In genomic region chr5:140595538-140595937, GRCh38 we compare ENCODE assay signal across 8 cellular contexts.
DNase-seq lines count a peak whose midpoint lies in the region; ATAC-seq lines count a peak whose summit lies in the region.
"Had no signal": no experiment of that assay in that cellular context is flagged by ENCODE, and none has a peak within 500 bp of the region (broad histone marks: within the 10 kb centered on the region; RNA-seq: fewer than 3 reads in every experiment).

No MANE protein-coding gene starts in this region.

- peak overlapping the region in 6 of 11 experiments; percentile 51 to 96 (median 78); a peak in 13 of 22 replicates for H3K9ac ChIP-seq in BLaER1 treated with 17β-estradiol and CSF1 and Interleukin-3, amounts not matched to agents 10 nM and 100 nM

- peaks cover 0 to 15% (median 0%) of the 10 kb centered on the region in 11 experiments; a peak in 2 of 22 replicates for H3K9me3 ChIP-seq in BLaER1 treated with 17β-estradiol and CSF1 and Interleukin-3, amounts not matched to agents 10 nM and 100 nM (replicated peaks in 1 of 11)

- peaks cover 0 to 23% (median 0%) of the 10 kb centered on the region in 11 experiments; a peak in 4 of 22 replicates for H3K36me3 ChIP-seq in BLaER1 treated with 17β-estradiol and CSF1 and Interleukin-3, amounts not matched to agents 10 nM and 100 nM

- peaks cover 0 to 94% (median 43%) of the 10 kb centered on the region in 10 experiments; a peak in 15 of 20 replicates for H3K4me1 ChIP-seq in BLaER1 treated with 17β-estradiol and CSF1 and Interleukin-3, amounts not matched to agents 10 nM and 100 nM

- peak overlapping the region in 8 of 11 experiments; percentile 2 to 98 (median 86); a peak in 15 of 22 replicates for H3K4me2 ChIP-seq in BLaER1 treated with 17β-estradiol and CSF1 and Interleukin-3, amounts not matched to agents 10 nM and 100 nM

- peak overlapping the region in 9 of 11 experiments; percentile 44 to 99 (median 88); a peak in 18 of 22 replicates for H3K27ac ChIP-seq in BLaER1 treated with 17β-estradiol and CSF1 and Interleukin-3, amounts not matched to agents 10 nM and 100 nM

- H3K27me3 ChIP-seq in BLaER1 treated with 17β-estradiol and CSF1 and Interleukin-3, amounts not matched to agents 10 nM and 100 nM, result no peaks in the 10 kb centered on the region

- H3K4me3 ChIP-seq in BLaER1 treated with 17β-estradiol and CSF1 and Interleukin-3, amounts not matched to agents 10 nM and 100 nM, result peak overlapping the region in 3 of 10 experiments; percentile 20 to 69 (median 61); a peak in 4 of 20 replicates

- DNase-seq in OCI-M1 (lab: John Stamatoyannopoulos, UW) (peak; percentile 85), hippocampal formation (lab: John Stamatoyannopoulos, UW) (peak; percentile 16 to 21), GM03348 (ENCODE audit: low spot score) (no peak)
- DNase-seq: naive B cell had no signal

- no peaks in the 10 kb centered on the region for H4K20me1 ChIP-seq in BLaER1 treated with 17β-estradiol and CSF1 and Interleukin-3, amounts not matched to agents 10 nM and 100 nM

- ATAC-seq in GM18498 (IDR thresholded peaks at IDR 0.05; ENCODE audit: unreplicated experiment) (no peak), HG02610 (IDR thresholded peaks at IDR 0.05; ENCODE audit: unreplicated experiment) (no peak)
- ATAC-seq: HCT116 had no signal
